ENCODE assay signal across 21 cellular contexts in genomic region chr5:6222899-6223298, GRCh38.
DNase-seq lines count a peak whose midpoint lies in the region; ATAC-seq, FAIRE-seq and TF ChIP-seq lines count a peak whose summit lies in the region.
"Had no signal": no experiment of that assay in that cellular context is flagged by ENCODE, and none has a peak within 500 bp of the region (broad histone marks: within the 10 kb centered on the region; RNA-seq: fewer than 3 reads in every experiment).

No MANE protein-coding gene starts in this region.

- POLR2A ChIA-PET in K562 (lab: Yijun Ruan, JAX), result interaction anchor here (0.6 kb wide), 1 partner anchor 32 kb away, joined by 3 read pairs; no protein-coding TSS in a partner anchor

- H3K9me1 ChIP-seq in K562 (ENCODE audit: control insufficient read depth, insufficient read depth, low read length), result no peaks in the 10 kb centered on the region

- no TSS peak for BruUV-seq in K562 (replicated peaks; lab: Mats Ljungman, UMichigan)

- no peak for TF ChIP-seq CTCF in K562 (IDR thresholded peaks at IDR 0.05 in 2 of 3, conservative IDR thresholded peaks at IDR 0.05 in 1 of 3; ENCODE audit: insufficient read depth in 2 of 3, low read depth in 1 of 3, low read length in 3 of 3)
- TF ChIP-seq CTCF in esophagus muscularis mucosa (IDR thresholded peaks at IDR 0.05), result no peak

- ATAC-seq in K562 (no peak), GM18498 (IDR thresholded peaks at IDR 0.05; ENCODE audit: unreplicated experiment) (no peak)

- H3K79me2 ChIP-seq in K562 (ENCODE audit: control insufficient read depth, insufficient read depth, low read length), result no peaks in the 10 kb centered on the region

- no peak overlapping the region for H2AFZ ChIP-seq in K562 (ENCODE audit: low read depth, low read length)

- H3K9me3 ChIP-seq in K562 (replicated peaks; ENCODE audit: control insufficient read depth, insufficient read depth, low read depth, low read length) (no peaks in the 10 kb centered on the region), esophagus muscularis mucosa (peaks cover 0 to 9% (median 0%) of the 10 kb centered on the region in 4 donors)
- H3K9me3 ChIP-seq: BE2C had no signal

- intact Hi-C loops in K562 (cut with micrococcal nuclease), result no loop called here
- intact Hi-C loops in esophagus muscularis mucosa (cut with DNase I), result no loop called here

- H3K4me1 ChIP-seq in K562 (replicated peaks in 1 of 2; ENCODE audit: control insufficient read depth in 2 of 2, insufficient read depth in 2 of 2, low read length in 2 of 2) (no peaks in the 10 kb centered on the region; a peak in 1 of 5 replicates), esophagus muscularis mucosa (no peaks in the 10 kb centered on the region)
- H3K4me1 ChIP-seq: BE2C had no signal

- H3K36me3 ChIP-seq in K562 (ENCODE audit: control insufficient read depth, insufficient read depth, low read length) (no peaks in the 10 kb centered on the region), esophagus muscularis mucosa (no peaks in the 10 kb centered on the region)
- H3K36me3 ChIP-seq: BE2C, BLaER1 had no signal

- H3K9ac ChIP-seq in K562 (ENCODE audit: insufficient read depth in 1 of 2, low read depth in 2 of 2, low read length in 2 of 2), result no peak overlapping the region
- H3K9ac ChIP-seq: BLaER1 had no signal

- TF ChIP-seq EP300 in K562 (IDR thresholded peaks at IDR 0.05; ENCODE audit: low read length) (no peak), esophagus muscularis mucosa (IDR thresholded peaks at IDR 0.05) (no peak)

- peak; percentile 11 for FAIRE-seq in K562 (lab: Jason Lieb, UNC)
- FAIRE-seq: A204.1, G401.6, GM12891, GM18507 had no signal

- DNase-seq in K562 (ENCODE audit: extremely low read depth in 1 of 4, low spot score in 3 of 4) (no peak), esophagus muscularis mucosa (ENCODE audit: extremely low spot score) (peak; percentile 86), DMS114 treated with DMSO at 0.1 percent for 48 hours (lab: John Stamatoyannopoulos, UW; ENCODE audit: unreplicated experiment) (no peak), HuH-7 (ENCODE audit: low spot score) (no peak)
- DNase-seq: 8988T; ACHN; BE2C; C1 segment of cervical spinal cord; CD4-positive, alpha-beta memory T cell; CD4-positive, CD25-positive, alpha-beta regulatory T cell; CD8-positive, alpha-beta memory T cell; COR-L47; DMS 273 treated with DMSO at 0.1 percent for 48 hours; DMS79 treated with DMSO at 0.1 percent for 48 hours; GF-D8 had no signal

- 0% methylated on average over 2 of the region's 2 CpGs for WGBS in K562 (ENCODE audit: insufficient coverage, low coverage, missing lambda C conversion rate)
- WGBS in esophagus muscularis mucosa, result 92% methylated on average over 2 of the region's 2 CpGs

- TF ChIP-seq POLR2A in K562 (conservative IDR thresholded peaks at IDR 0.05) (no peak), esophagus muscularis mucosa (IDR thresholded peaks at IDR 0.05; ENCODE audit: low read depth) (no peak)

- H3K27me3 ChIP-seq in K562 (ENCODE audit: control insufficient read depth in 2 of 2, insufficient read depth in 2 of 2, low read length in 2 of 2), result peaks cover 0 to 38% of the 10 kb centered on the region in 2 experiments; a peak in 3 of 5 replicates
- H3K27me3 ChIP-seq in esophagus muscularis mucosa, result no peaks in the 10 kb centered on the region
- H3K27me3 ChIP-seq: BE2C, BLaER1 had no signal

- H3K27ac ChIP-seq in K562 (ENCODE audit: extremely low read depth, low read depth, low read length) (no peak overlapping the region), esophagus muscularis mucosa (replicated peaks in 1 of 4) (no peak overlapping the region)
- H3K27ac ChIP-seq: BLaER1 had no signal

- H3K4me2 ChIP-seq in K562 (ENCODE audit: insufficient read depth, low read length), result no peak overlapping the region
- H3K4me2 ChIP-seq: BLaER1 had no signal

- in situ Hi-C loops in K562 (cut with MboI), result no loop called here

- H3K4me3 ChIP-seq in K562 (no peak overlapping the region), esophagus muscularis mucosa (no peak overlapping the region)
- H3K4me3 ChIP-seq: BLaER1 had no signal

- CTCF ChIA-PET in K562 (lab: Yijun Ruan, JAX; ENCODE audit: low intra/inter-chr PET ratio), result no interaction called here

- no peaks in the 10 kb centered on the region for H4K20me1 ChIP-seq in K562 (replicated peaks; ENCODE audit: control insufficient read depth, insufficient read depth, low read length)
- H4K20me1 ChIP-seq: BLaER1 had no signal

- TF ChIP-seq RAD21 in K562 (CRISPR knock-in tag; conservative IDR thresholded peaks at IDR 0.05 in 1 of 2, IDR thresholded peaks at IDR 0.05 in 1 of 2), result no peak

TF ChIP-seq in K562, 482 proteins besides CTCF, POLR2A, EP300 and RAD21 (continues in another document):
- TF ChIP-seq TRIM24 (IDR thresholded peaks at IDR 0.05), result no peak
- no peak for TF ChIP-seq BRD9 (IDR thresholded peaks at IDR 0.05; ENCODE audit: low read depth, partially characterized antibody)
- no peak for TF ChIP-seq SAFB (IDR thresholded peaks at IDR 0.05; ENCODE audit: borderline replicate concordance, low read depth, low read length)
- TF ChIP-seq ZNF518B (CRISPR knock-in tag; IDR thresholded peaks at IDR 0.05), result no peak
- no peak for TF ChIP-seq SUPT5H (IDR thresholded peaks at IDR 0.05)
- no peak for TF ChIP-seq SP2 (IDR thresholded peaks at IDR 0.05; ENCODE audit: extremely low read depth, low read depth, low read length, poor library complexity, severe bottlenecking)
